ENCODE assay signal across 8 cellular contexts in the genomic region with DNA sequence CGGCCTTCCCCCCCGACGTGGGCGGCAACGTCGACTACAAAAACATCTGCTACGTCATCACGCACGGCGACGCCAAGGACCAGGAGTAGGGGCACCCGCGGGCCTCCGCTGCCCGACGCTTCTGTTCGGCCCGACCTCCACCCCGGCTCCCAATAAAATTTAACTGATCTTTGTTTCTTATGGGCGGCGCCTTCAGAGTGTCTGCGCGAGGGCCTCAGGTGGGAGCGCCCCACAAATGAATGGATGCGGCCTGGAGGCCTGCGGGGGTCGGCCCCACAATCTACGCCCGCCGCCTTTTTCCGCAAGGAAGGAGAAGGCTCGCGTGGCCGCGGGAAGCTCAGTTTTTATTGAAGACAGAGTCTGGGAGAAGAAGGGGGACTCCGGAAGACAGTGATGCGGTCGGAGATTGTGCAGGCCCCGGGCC. TPM values are rescaled to one million over a fixed set of nuclear protein-coding genes. Genes with fewer than 3 reads are reported as not detected.
DNase-seq lines count a peak whose midpoint lies in the region; ATAC-seq and TF ChIP-seq lines count a peak whose summit lies in the region.

No MANE protein-coding gene starts in this region.

- ATAC-seq in HG03521 (IDR thresholded peaks at IDR 0.05; ENCODE audit: unreplicated experiment) (peak; percentile 27), memory B cell (ENCODE audit: low read depth) (peak; percentile 48)
- peak; percentile 37 for ATAC-seq in activated CD8-positive, alpha-beta T cell treated with anti-CD3 and anti-CD28 coated beads for 36 hours

- H3K9me3 Mint-ChIP-seq in activated CD8-positive, alpha-beta T cell treated with anti-CD3 and anti-CD28 coated beads for 36 hours, result no peaks in the 10 kb centered on the region
- H3K9me3 Mint-ChIP-seq in memory B cell, result no peaks in the 10 kb centered on the region

- peak overlapping the region; percentile 100 for H3K27ac Mint-ChIP-seq in activated CD8-positive, alpha-beta T cell treated with anti-CD3 and anti-CD28 coated beads for 36 hours
- H3K27ac Mint-ChIP-seq in memory B cell, result peak overlapping the region; percentile 98

- CTCF ChIA-PET in activated CD8-positive, alpha-beta T cell treated with anti-CD3 and anti-CD28 coated beads for 36 hours (lab: Charles Lee), result interaction anchor here (1.6 kb wide), 1 partner anchor 148 kb away, joined by 3 read pairs; no protein-coding TSS in a partner anchor

- peak overlapping the region; percentile 99 for H3K4me3 Mint-ChIP-seq in activated CD8-positive, alpha-beta T cell treated with anti-CD3 and anti-CD28 coated beads for 36 hours
- peak overlapping the region; percentile 97 for H3K4me3 Mint-ChIP-seq in memory B cell

- H3K9me3 ChIP-seq in effector memory CD4-positive, alpha-beta T cell (ENCODE audit: control insufficient read depth, low read length), result no peaks in the 10 kb centered on the region

- peaks cover 61% of the 10 kb centered on the region for H3K4me1 ChIP-seq in effector memory CD4-positive, alpha-beta T cell (ENCODE audit: control insufficient read depth, insufficient read depth, low read length, poor library complexity, severe bottlenecking)

- no peak for TF ChIP-seq CTCF in activated CD8-positive, alpha-beta T cell treated with anti-CD3 and anti-CD28 coated beads for 36 hours (IDR thresholded peaks at IDR 0.05)

- H3K4me3 ChIP-seq in effector memory CD4-positive, alpha-beta T cell (ENCODE audit: insufficient read depth, low read depth, low read length, poor library complexity, severe bottlenecking), result peak overlapping the region; percentile 70

- H3K36me3 Mint-ChIP-seq in activated CD8-positive, alpha-beta T cell treated with anti-CD3 and anti-CD28 coated beads for 36 hours (ENCODE audit: low read depth), result peaks cover 34% of the 10 kb centered on the region
- H3K36me3 Mint-ChIP-seq in memory B cell, result peaks cover 5% of the 10 kb centered on the region

- DNase-seq in AG08395 (ENCODE audit: low spot score) (peak; percentile 71), GM19238 (ENCODE audit: insufficient read length, low spot score) (peak; percentile 70), NCI-H748 (lab: John Stamatoyannopoulos, UW; ENCODE audit: unreplicated experiment) (peak; percentile 88), memory B cell (ENCODE audit: low spot score in 2 of 2) (peak; percentile 84 to 85)
- peak; percentile 92 for DNase-seq in activated CD8-positive, alpha-beta T cell treated with anti-CD3 and anti-CD28 coated beads for 36 hours
- peak; percentile 80 to 86 (median 80) for DNase-seq in effector memory CD4-positive, alpha-beta T cell
- DNase-seq in stimulated activated CD4-positive, alpha-beta T cell treated with anti-CD3 and anti-CD28 coated beads, TNF-alpha, amount 100 ng/mL, for 48 hours (ENCODE audit: low read depth in 3 of 3), result peak; percentile 66 to 78 (median 74)

- no peaks in the 10 kb centered on the region for H3K27me3 Mint-ChIP-seq in activated CD8-positive, alpha-beta T cell treated with anti-CD3 and anti-CD28 coated beads for 36 hours
- H3K27me3 Mint-ChIP-seq in memory B cell, result no peaks in the 10 kb centered on the region

- H3K36me3 ChIP-seq in effector memory CD4-positive, alpha-beta T cell (ENCODE audit: control insufficient read depth, insufficient read depth, low read length), result no peaks in the 10 kb centered on the region

- H3K27me3 ChIP-seq in effector memory CD4-positive, alpha-beta T cell (replicated peaks; ENCODE audit: control insufficient read depth, insufficient read depth, low read length, poor library complexity, severe bottlenecking), result no peaks in the 10 kb centered on the region

- POLR2A ChIA-PET in activated CD8-positive, alpha-beta T cell treated with anti-CD3 and anti-CD28 coated beads for 36 hours (lab: Charles Lee), result interaction anchor here (0.6 to 2.4 kb wide), 14 partner anchors 11 to 387 kb away, joined by 3 to 8 read pairs (median 4); a partner anchor contains a TSS

- H3K4me1 Mint-ChIP-seq in activated CD8-positive, alpha-beta T cell treated with anti-CD3 and anti-CD28 coated beads for 36 hours (ENCODE audit: low read depth), result peaks cover 40% of the 10 kb centered on the region
- H3K4me1 Mint-ChIP-seq in memory B cell, result peaks cover 26% of the 10 kb centered on the region

- intact Hi-C loops in activated CD8-positive, alpha-beta T cell treated with anti-CD3 and anti-CD28 coated beads for 36 hours (cut with micrococcal nuclease), result loop anchor here (10.0 kb wide), 2 partner anchors 283 to 313 kb away; a partner anchor contains a TSS

- peak overlapping the region; percentile 100 for H3K27ac ChIP-seq in effector memory CD4-positive, alpha-beta T cell (ENCODE audit: insufficient read depth, low read length, poor library complexity, severe bottlenecking)

RNA-seq across cellular contexts. Expression of a gene that starts 3.2 kb away (rescaled TPM):
- total RNA-seq in activated CD8-positive, alpha-beta T cell treated with anti-CD3 and anti-CD28 coated beads for 36 hours, result 1 to 10 TPM in 1 of 2 experiments, under 1 TPM in 1; 0.87 to 1.2 TPM

RNA-seq across cellular contexts. Expression of a gene that starts 4.5 kb away (rescaled TPM):
- total RNA-seq in activated CD8-positive, alpha-beta T cell treated with anti-CD3 and anti-CD28 coated beads for 36 hours, result 100 to 1,000 TPM; 163 to 169 TPM

RNA-seq across cellular contexts. Expression of a gene that starts 7.5 kb away (rescaled TPM):
- 10 to 100 TPM; 39.7 to 41.3 TPM for total RNA-seq in activated CD8-positive, alpha-beta T cell treated with anti-CD3 and anti-CD28 coated beads for 36 hours

RNA-seq across cellular contexts. Expression of a gene that starts 17.4 kb away (rescaled TPM):
- 10 to 100 TPM; 10.4 to 10.9 TPM for total RNA-seq in activated CD8-positive, alpha-beta T cell treated with anti-CD3 and anti-CD28 coated beads for 36 hours

RNA-seq across cellular contexts. Expression of a gene that starts 22.7 kb away (rescaled TPM):
- 10 to 100 TPM; 43.8 to 44.5 TPM for total RNA-seq in activated CD8-positive, alpha-beta T cell treated with anti-CD3 and anti-CD28 coated beads for 36 hours

Comparison
In these comparisons a context has a peak if more than half of its experiments do, and no peak if none do; other contexts are left out.
1. Peak in every context shown above with its lines: DNase-seq, ATAC-seq, H3K4me3 ChIP-seq and H3K27ac ChIP-seq.